ENCODE assay signal across 18 cellular contexts in the genomic region with DNA sequence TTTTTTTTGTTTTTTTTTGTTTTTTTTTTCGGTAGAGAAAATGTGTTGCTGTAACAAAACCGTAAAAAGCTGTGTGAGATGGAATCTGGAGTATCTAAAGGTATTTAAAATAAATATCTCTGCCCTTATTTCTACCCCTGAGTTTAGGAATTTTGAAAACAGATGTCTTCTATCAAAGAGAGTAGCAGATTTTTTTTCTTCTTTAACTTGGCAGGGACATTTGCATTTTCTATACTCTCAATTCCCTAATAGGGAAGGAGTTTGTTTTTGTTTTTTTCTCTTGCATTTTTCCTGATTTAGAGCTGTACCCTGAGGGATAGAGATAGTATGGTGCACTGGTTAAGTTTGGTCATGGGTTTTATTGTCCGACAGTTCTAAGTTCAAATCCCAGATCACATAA.
DNase-seq lines count a peak whose midpoint lies in the region; ATAC-seq and TF ChIP-seq lines count a peak whose summit lies in the region.
"Had no signal": no experiment of that assay in that cellular context is flagged by ENCODE, and none has a peak within 500 bp of the region (broad histone marks: within the 10 kb centered on the region; RNA-seq: fewer than 3 reads in every experiment).

No MANE protein-coding gene starts in this region.

- DNase-seq in adipocyte (ENCODE audit: low read depth), result peak; percentile 74
- DNase-seq in fibroblast of the aortic adventitia (ENCODE audit: low read depth), result peak; percentile 12
- DNase-seq in mesothelial cell of epicardium (ENCODE audit: low spot score in 2 of 2, unreplicated experiment in 2 of 2), result no peak
- no peak for DNase-seq in amniotic stem cell (lab: John Stamatoyannopoulos, UW)
- DNase-seq in ascending aorta (ENCODE audit: low spot score in 2 of 2), result no peak
- DNase-seq: AML-193; Caco-2; Calu3; CD4-positive, alpha-beta T cell; CD8-positive, alpha-beta T cell; DMS79 treated with DMSO at 0.1 percent for 48 hours; GF-D8 had no signal

- H3K36me3 ChIP-seq in adipocyte (ENCODE audit: control insufficient read depth, insufficient read depth, low read length, severe bottlenecking) (no peaks in the 10 kb centered on the region), ascending aorta (no peaks in the 10 kb centered on the region)
- H3K36me3 ChIP-seq: BLaER1 treated with 17β-estradiol and CSF1 and Interleukin-3, amounts not matched to agents 10 nM and 100 nM had no signal

- intact Hi-C loops in ascending aorta (cut with DNase I), result no loop called here

- H3K27me3 Mint-ChIP-seq in mesothelial cell of epicardium (ENCODE audit: low read depth), result no peaks in the 10 kb centered on the region
- H3K27me3 Mint-ChIP-seq: B cell; CD4-positive, alpha-beta T cell had no signal

- no peak overlapping the region for H3K4me3 Mint-ChIP-seq in mesothelial cell of epicardium
- H3K4me3 Mint-ChIP-seq: B cell; CD4-positive, alpha-beta T cell; CD8-positive, alpha-beta T cell had no signal

- no peaks in the 10 kb centered on the region for H3K9me3 ChIP-seq in adipocyte (ENCODE audit: control insufficient read depth, low read length)
- H3K9me3 ChIP-seq in ascending aorta, result no peaks in the 10 kb centered on the region
- H3K9me3 ChIP-seq: A549; BLaER1 treated with 17β-estradiol and CSF1 and Interleukin-3, amounts not matched to agents 10 nM and 100 nM; Caco-2 had no signal

- H3K27ac ChIP-seq in ascending aorta, result no peak overlapping the region
- H3K27ac ChIP-seq: 22Rv1; A549; BLaER1 treated with 17β-estradiol and CSF1 and Interleukin-3, amounts not matched to agents 10 nM and 100 nM; C4-2B had no signal

- H3K4me3 ChIP-seq in adipocyte (ENCODE audit: low read length) (no peak overlapping the region), fibroblast of the aortic adventitia (ENCODE audit: low read depth, low read length) (no peak overlapping the region), ascending aorta (no peak overlapping the region)
- H3K4me3 ChIP-seq: A549; BLaER1 treated with 17β-estradiol and CSF1 and Interleukin-3, amounts not matched to agents 10 nM and 100 nM had no signal

- TF ChIP-seq CTCF in fibroblast of the aortic adventitia (IDR thresholded peaks at IDR 0.05; ENCODE audit: insufficient read depth, low read length), result no peak
- no peak for TF ChIP-seq CTCF in mesothelial cell of epicardium (IDR thresholded peaks at IDR 0.05; ENCODE audit: unreplicated experiment)
- no peak for TF ChIP-seq CTCF in ascending aorta (IDR thresholded peaks at IDR 0.05)

- peaks cover 59% of the 10 kb centered on the region for H3K4me1 Mint-ChIP-seq in mesothelial cell of epicardium
- H3K4me1 Mint-ChIP-seq: B cell had no signal

- H3K27ac Mint-ChIP-seq in mesothelial cell of epicardium, result peak overlapping the region; percentile 39
- H3K27ac Mint-ChIP-seq: B cell; CD4-positive, alpha-beta T cell; CD8-positive, alpha-beta T cell had no signal

- no peak overlapping the region for H3K9ac ChIP-seq in adipocyte (ENCODE audit: low read length)
- H3K9ac ChIP-seq: BLaER1 treated with 17β-estradiol and CSF1 and Interleukin-3, amounts not matched to agents 10 nM and 100 nM had no signal

- H3K4me1 ChIP-seq in adipocyte (ENCODE audit: control insufficient read depth, insufficient read depth, low read length) (no peaks in the 10 kb centered on the region), ascending aorta (no peaks in the 10 kb centered on the region)
- H3K4me1 ChIP-seq: A549; BLaER1 treated with 17β-estradiol and CSF1 and Interleukin-3, amounts not matched to agents 10 nM and 100 nM; Caco-2 had no signal

- H3K27me3 ChIP-seq in adipocyte (replicated peaks; ENCODE audit: control insufficient read depth, insufficient read depth, low read length) (no peaks in the 10 kb centered on the region), ascending aorta (no peaks in the 10 kb centered on the region)
- H3K27me3 ChIP-seq: BLaER1 treated with 17β-estradiol and CSF1 and Interleukin-3, amounts not matched to agents 10 nM and 100 nM had no signal

- no peaks in the 10 kb centered on the region for H3K9me3 Mint-ChIP-seq in mesothelial cell of epicardium
- H3K9me3 Mint-ChIP-seq: CD4-positive, alpha-beta T cell; CD8-positive, alpha-beta T cell had no signal

- no peak for ATAC-seq in GM19324 (IDR thresholded peaks at IDR 0.05; ENCODE audit: low FRiP score, unreplicated experiment)
- ATAC-seq: A549; CD8-positive, alpha-beta T cell had no signal

- H3K36me3 Mint-ChIP-seq in mesothelial cell of epicardium, result no peaks in the 10 kb centered on the region
- H3K36me3 Mint-ChIP-seq: CD8-positive, alpha-beta T cell had no signal

Comparison
In these comparisons a context has a peak if more than half of its experiments do, and no peak if none do; other contexts are left out.
1. DNase-seq: peak in adipocyte (single experiment) and fibroblast of the aortic adventitia (single experiment); none in mesothelial cell of epicardium (0 of 2), amniotic stem cell (single experiment) and ascending aorta (0 of 2).